Comparison of ENCODE assay signal across 16 cellular contexts in the genomic region with DNA sequence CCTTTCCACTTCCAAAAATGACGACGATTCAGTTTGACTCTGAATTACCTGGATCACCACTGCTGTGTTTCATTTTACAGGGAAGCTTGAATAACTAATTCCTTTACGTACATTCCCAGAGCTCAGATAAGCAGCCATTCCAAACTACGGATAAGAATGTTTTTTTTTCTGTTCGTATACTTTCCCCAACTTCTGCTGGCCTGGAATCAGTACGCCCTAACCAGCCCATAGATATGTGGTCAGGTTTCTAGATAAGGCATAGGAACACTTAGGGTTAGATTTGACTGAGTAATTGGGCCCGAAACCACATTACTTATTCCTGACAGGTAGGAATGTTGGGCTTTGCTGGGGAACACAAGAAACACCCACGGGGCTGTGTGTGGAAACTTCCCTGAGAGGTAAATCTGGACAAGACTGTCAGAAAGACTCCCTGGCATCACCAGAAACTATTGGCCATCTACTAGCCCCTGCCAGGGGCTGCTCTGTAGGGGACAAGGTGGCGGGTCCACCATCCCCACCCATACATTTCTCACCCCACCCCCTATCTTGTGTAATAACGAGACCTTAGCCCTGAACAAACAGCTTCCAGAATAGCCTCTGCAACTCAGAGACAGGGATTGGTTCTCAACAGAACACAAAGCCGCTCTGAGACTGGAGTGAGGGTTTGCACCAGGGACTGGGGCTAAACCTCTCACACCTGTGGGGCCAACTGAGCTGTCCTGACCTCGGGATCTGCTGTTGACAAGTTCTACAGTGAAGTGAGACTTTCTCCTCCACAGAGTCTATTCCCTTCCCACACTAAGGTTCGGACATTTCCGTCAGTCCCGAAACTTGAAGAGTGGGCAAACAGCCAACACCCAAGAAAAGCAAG. TPM values are rescaled to one million over a fixed set of nuclear protein-coding genes. Genes with fewer than 3 reads are reported as not detected.
DNase-seq lines count a peak whose midpoint lies in the region; ATAC-seq and TF ChIP-seq lines count a peak whose summit lies in the region.
"Had no signal": no experiment of that assay in that cellular context is flagged by ENCODE, and none has a peak within 500 bp of the region (broad histone marks: within the 10 kb centered on the region; RNA-seq: fewer than 3 reads in every experiment).

No MANE protein-coding gene starts in this region.

- no peak overlapping the region for H3K27ac Mint-ChIP-seq in activated CD4-positive, alpha-beta T cell treated with anti-CD3 and anti-CD28 coated beads, Interleukin-2, amount 10 ng/mL, durations not matched to agents 24 days and 14 days
- H3K27ac Mint-ChIP-seq: activated T-helper 2 cell treated with anti-CD3 and anti-CD28 coated beads, Interferon-gamma antibody, Interleukin-2, Interleukin-4, amounts not matched to agents 10 μg/mL and 5 μg/mL and 100 μg/mL, durations not matched to agents 14 hours and 24 hours and 36 hours; HFFc6; IgD-negative memory B cell; neural progenitor cell had no signal

- H2AK9ac ChIP-seq in IMR-90 (replicated peaks; ENCODE audit: low read depth, low read length, poor library complexity) = no peak overlapping the region

- H3K4me2 ChIP-seq in IMR-90 (ENCODE audit: low read depth, low read length) = no peak overlapping the region
- H3K4me2 ChIP-seq: neural progenitor cell had no signal

- no peaks in the 10 kb centered on the region for H3K27me3 Mint-ChIP-seq in activated CD4-positive, alpha-beta T cell treated with anti-CD3 and anti-CD28 coated beads, Interleukin-2, amount 10 ng/mL, durations not matched to agents 24 days and 14 days
- H3K27me3 Mint-ChIP-seq: IgD-negative memory B cell had no signal

- no peak for TF ChIP-seq EP300 in stomach (IDR thresholded peaks at IDR 0.05)

- no peaks in the 10 kb centered on the region for H3K9me1 ChIP-seq in IMR-90 (ENCODE audit: insufficient read depth, low read length)

- H3K79me1 ChIP-seq in IMR-90 (ENCODE audit: low read depth in 1 of 2, low read length in 2 of 2) = peaks cover 0 to 3% of the 10 kb centered on the region in 2 experiments; a peak in 1 of 4 replicates

- 83% methylated on average over 2 of the region's 15 CpGs; no CpG with 5 or more reads in 1 of the 2 experiments for WGBS in IMR-90 (ENCODE audit: extremely low coverage in 2 of 2, insufficient read length in 1 of 2), 2 experiments
- WGBS in stomach, 5 donors = 21 to 44% (median 35%) methylated on average over 15 of the region's 15 CpGs

- H3K27me3 ChIP-seq in IMR-90 (ENCODE audit: control insufficient read depth, insufficient read depth, low read length) (no peaks in the 10 kb centered on the region), stomach (no peaks in the 10 kb centered on the region)
- H3K27me3 ChIP-seq: BE2C, neural progenitor cell had no signal

- no peak overlapping the region for H3K4me3 Mint-ChIP-seq in activated CD4-positive, alpha-beta T cell treated with anti-CD3 and anti-CD28 coated beads, Interleukin-2, amount 10 ng/mL, durations not matched to agents 24 days and 14 days
- H3K4me3 Mint-ChIP-seq: HFFc6, IgD-negative memory B cell, neural progenitor cell had no signal

- peak; percentile 24 for DNase-seq in IMR-90
- peak; percentile 83 for DNase-seq in astrocyte of the hippocampus (ENCODE audit: low read depth, low spot score)
- DNase-seq in kidney tubule cell (ENCODE audit: low spot score) = peak; percentile 56
- peak; percentile 57 for DNase-seq in stomach
- DNase-seq in activated CD4-positive, alpha-beta T cell treated with anti-CD3 and anti-CD28 coated beads, Interleukin-2, amount 10 ng/mL, durations not matched to agents 24 days and 14 days = no peak
- DNase-seq in GM13977 (ENCODE audit: low spot score) = no peak
- DNase-seq: BE2C; DMS153; HFFc6; NCI-H2081 treated with DMSO at 0.1 percent for 48 hours; stimulated activated CD4-positive, alpha-beta T cell treated with anti-CD3 and anti-CD28 coated beads, Interleukin-4, amount 100 ng/mL, for 1 hour; WERI-Rb-1 had no signal

- ATAC-seq in IMR-90 (ENCODE audit: low read depth) (no peak), GM21786 (IDR thresholded peaks at IDR 0.05; ENCODE audit: unreplicated experiment) (no peak)

- no peak overlapping the region for H2AK5ac ChIP-seq in IMR-90 (ENCODE audit: low read depth, low read length)

- POLR2A ChIA-PET in IMR-90 (lab: Charles Lee; ENCODE audit: unreplicated experiment) = no interaction called here

- no peak overlapping the region for H2BK20ac ChIP-seq in IMR-90 (ENCODE audit: low read depth, low read length)

- no TSS peak for BruUV-seq in IMR-90 (replicated peaks; lab: Mats Ljungman, UMichigan)

- in situ Hi-C loops in IMR-90 (cut with MboI; ENCODE audit: low sequenced_read_pairs) = no loop called here
- in situ Hi-C loops in GM13977 (cut with MboI; ENCODE audit: low pct_unique_long_range_greater_than_20kb, low sequenced_read_pairs, unreplicated experiment) = no loop called here

- no peak for TF ChIP-seq CTCF in IMR-90 (conservative IDR thresholded peaks at IDR 0.05; ENCODE audit: low read depth, low read length)
- TF ChIP-seq CTCF in stomach (IDR thresholded peaks at IDR 0.05) = no peak
- TF ChIP-seq CTCF in GM13977 (IDR thresholded peaks at IDR 0.05; ENCODE audit: extremely low read depth, insufficient read depth, missing control alignments) = no peak

- no peak overlapping the region for H2BK15ac ChIP-seq in IMR-90 (ENCODE audit: low read depth, low read length)

- H3K4me1 ChIP-seq in IMR-90 (ENCODE audit: control insufficient read depth, insufficient read depth, low read length) (peaks cover 3% of the 10 kb centered on the region; the same call in 1 of the 2 replicates), stomach (peaks cover 24 to 54% (median 39%) of the 10 kb centered on the region in 4 donors)

- TF ChIP-seq POLR2A in IMR-90 (IDR thresholded peaks at IDR 0.05; ENCODE audit: low read depth, low read length) (no peak), stomach (IDR thresholded peaks at IDR 0.05) (no peak)

- H3K18ac ChIP-seq in IMR-90 (ENCODE audit: low read depth, low read length) = no peak overlapping the region

- H3K9me3 ChIP-seq in IMR-90 (ENCODE audit: control insufficient read depth, insufficient read depth, low read length) (no peaks in the 10 kb centered on the region), stomach (no peaks in the 10 kb centered on the region)
- H3K9me3 ChIP-seq: BE2C had no signal

- H3K4ac ChIP-seq in IMR-90 (ENCODE audit: low read depth, low read length) = no peak overlapping the region

- intact Hi-C loops in IMR-90 (cut with micrococcal nuclease) = no loop called here
- intact Hi-C loops in stomach (cut with DNase I; ENCODE audit: low total_unique reads) = no loop called here
- intact Hi-C loops in activated CD4-positive, alpha-beta T cell treated with anti-CD3 and anti-CD28 coated beads, Interleukin-2, amount 10 ng/mL, durations not matched to agents 24 days and 14 days (cut with micrococcal nuclease) = no loop called here

- H2BK5ac ChIP-seq in IMR-90 (ENCODE audit: low read depth, low read length, poor library complexity, severe bottlenecking) = no peak overlapping the region

- no peak overlapping the region for H4K8ac ChIP-seq in IMR-90 (ENCODE audit: low read depth in 2 of 2, low read length in 2 of 2)

- H4K5ac ChIP-seq in IMR-90 (ENCODE audit: low read depth, low read length) = no peak overlapping the region; the same call in 1 of the 2 replicates

- H4K20me1 ChIP-seq in IMR-90 (ENCODE audit: insufficient read depth, low read length) = no peaks in the 10 kb centered on the region

- H3K4me3 ChIP-seq in IMR-90 (ENCODE audit: insufficient read depth, low read depth, low read length) = no peak overlapping the region
- no peak overlapping the region for H3K4me3 ChIP-seq in stomach
- H3K4me3 ChIP-seq: neural progenitor cell had no signal

- H3K14ac ChIP-seq in IMR-90 (replicated peaks; ENCODE audit: low read depth, low read length) = no peak overlapping the region

- H3K27ac ChIP-seq in IMR-90 (ENCODE audit: insufficient read depth, low read length) = no peak overlapping the region
- peak overlapping the region; percentile 76 to 85 (median 80) for H3K27ac ChIP-seq in stomach
- H3K27ac ChIP-seq: neural progenitor cell, WERI-Rb-1 had no signal

- H3K56ac ChIP-seq in IMR-90 (ENCODE audit: extremely low read depth, insufficient read depth, low read length) = no peak overlapping the region

- H2BK120ac ChIP-seq in IMR-90 (ENCODE audit: low read depth, low read length) = no peak overlapping the region

- H3K36me3 ChIP-seq in IMR-90 (ENCODE audit: control insufficient read depth, insufficient read depth, low read length) (no peaks in the 10 kb centered on the region), stomach (peaks cover 0 to 2% (median under 1%) of the 10 kb centered on the region in 4 donors)
- H3K36me3 ChIP-seq: BE2C, neural progenitor cell had no signal

- no peak overlapping the region for H3K23ac ChIP-seq in IMR-90 (ENCODE audit: low read depth, low read length)

- H2AFZ ChIP-seq in IMR-90 (replicated peaks; ENCODE audit: low read length, poor library complexity) = no peak overlapping the region
- H2AFZ ChIP-seq: neural progenitor cell had no signal

- H3K36me3 Mint-ChIP-seq in activated CD4-positive, alpha-beta T cell treated with anti-CD3 and anti-CD28 coated beads, Interleukin-2, amount 10 ng/mL, durations not matched to agents 24 days and 14 days (ENCODE audit: low read depth) = no peaks in the 10 kb centered on the region
- H3K36me3 Mint-ChIP-seq: IgD-negative memory B cell had no signal

- CTCF ChIA-PET in IMR-90 (lab: Yijun Ruan, JAX) = interaction anchor here (1.0 kb wide), 1 partner anchor 17 kb away, joined by 3 read pairs; no protein-coding TSS in a partner anchor

- no peaks in the 10 kb centered on the region for H3K4me1 Mint-ChIP-seq in activated CD4-positive, alpha-beta T cell treated with anti-CD3 and anti-CD28 coated beads, Interleukin-2, amount 10 ng/mL, durations not matched to agents 24 days and 14 days

- no peak overlapping the region for H4K91ac ChIP-seq in IMR-90 (ENCODE audit: insufficient read depth, low read depth, low read length)

- dilution Hi-C loops in IMR-90 (cut with HindIII; ENCODE audit: low sequenced_read_pairs, unreplicated experiment) = no loop called here

- TF ChIP-seq RAD21 in IMR-90 (IDR thresholded peaks at IDR 0.05; ENCODE audit: low read length) = no peak

- H3K9me3 Mint-ChIP-seq in activated CD4-positive, alpha-beta T cell treated with anti-CD3 and anti-CD28 coated beads, Interleukin-2, amount 10 ng/mL, durations not matched to agents 24 days and 14 days = no peaks in the 10 kb centered on the region
- H3K9me3 Mint-ChIP-seq: activated T-helper 2 cell treated with anti-CD3 and anti-CD28 coated beads, Interferon-gamma antibody, Interleukin-2, Interleukin-4, amounts not matched to agents 10 μg/mL and 5 μg/mL and 100 μg/mL, durations not matched to agents 14 hours and 24 hours and 36 hours; HFFc6; IgD-negative memory B cell; neural progenitor cell had no signal

- H3K9ac ChIP-seq in IMR-90 (ENCODE audit: low read depth, low read length) = no peak overlapping the region
- H3K9ac ChIP-seq: neural progenitor cell had no signal

RNA-seq across cellular contexts. Expression of gene RHPN2, which starts 15.6 kb away (rescaled TPM):
- total RNA-seq in IMR-90 (2012; rRNA removed) = 2.2 and 2.3 TPM in 2 replicates
- polyA plus RNA-seq in IMR-90 (2012; rRNA removed) = 3.1 and 4.0 TPM in 2 replicates
- polyA plus RNA-seq in IMR-90 (2012; cell fraction: cytosol; rRNA removed) = 2.3 and 2.6 TPM in 2 replicates
- polyA plus RNA-seq in IMR-90 (2012; cell fraction: nucleus; rRNA removed; ENCODE audit: low replicate concordance) = 2.0 and 5.9 TPM in 2 replicates
- total RNA-seq in stomach = 10 to 100 TPM; 13.3 to 73.5 (median 37.1) TPM
- 10 to 100 TPM in 2 of 3 donors, 1 to 10 TPM in 1; 2.4 to 62.6 (median 17.1) TPM for polyA plus RNA-seq in stomach
- 2.8 and 6.2 TPM in 2 replicates for total RNA-seq in activated CD4-positive, alpha-beta T cell treated with anti-CD3 and anti-CD28 coated beads, Interleukin-2, amount 10 ng/mL, durations not matched to agents 24 days and 14 days

RNA-seq across cellular contexts. Expression of gene GPATCH1, which starts 31.9 kb away (rescaled TPM):
- total RNA-seq in IMR-90 (2012; rRNA removed) (7.5 and 8.3 TPM in 2 replicates), stomach (10 to 100 TPM in 2 of 5 donors, 1 to 10 TPM in 3; 1.2 to 31.5 (median 9.5) TPM)
- polyA plus RNA-seq in IMR-90 (2012; rRNA removed) (5.1 and 6.6 TPM in 2 replicates), stomach (1 to 10 TPM; 2.2 to 5.8 (median 5.4) TPM)
- polyA plus RNA-seq in IMR-90 (2012; cell fraction: cytosol; rRNA removed) = 1.8 and 2.0 TPM in 2 replicates
- polyA plus RNA-seq in IMR-90 (2012; cell fraction: nucleus; rRNA removed; ENCODE audit: low replicate concordance) = 5.0 and 12.0 TPM in 2 replicates
- total RNA-seq in activated CD4-positive, alpha-beta T cell treated with anti-CD3 and anti-CD28 coated beads, Interleukin-2, amount 10 ng/mL, durations not matched to agents 24 days and 14 days = 11.7 and 12.9 TPM in 2 replicates

Comparison
In these comparisons a context has a peak if more than half of its experiments do, and no peak if none do; other contexts are left out.
1. DNase-seq: peak in IMR-90 (single experiment), astrocyte of the hippocampus (single experiment), kidney tubule cell (single experiment) and stomach (single experiment); none in activated CD4-positive, alpha-beta T cell treated with anti-CD3 and anti-CD28 coated beads, Interleukin-2, amount 10 ng/mL, durations not matched to agents 24 days and 14 days (single experiment) and GM13977 (single experiment).